ENCODE assay signal across 8 cellular contexts in the genomic region with DNA sequence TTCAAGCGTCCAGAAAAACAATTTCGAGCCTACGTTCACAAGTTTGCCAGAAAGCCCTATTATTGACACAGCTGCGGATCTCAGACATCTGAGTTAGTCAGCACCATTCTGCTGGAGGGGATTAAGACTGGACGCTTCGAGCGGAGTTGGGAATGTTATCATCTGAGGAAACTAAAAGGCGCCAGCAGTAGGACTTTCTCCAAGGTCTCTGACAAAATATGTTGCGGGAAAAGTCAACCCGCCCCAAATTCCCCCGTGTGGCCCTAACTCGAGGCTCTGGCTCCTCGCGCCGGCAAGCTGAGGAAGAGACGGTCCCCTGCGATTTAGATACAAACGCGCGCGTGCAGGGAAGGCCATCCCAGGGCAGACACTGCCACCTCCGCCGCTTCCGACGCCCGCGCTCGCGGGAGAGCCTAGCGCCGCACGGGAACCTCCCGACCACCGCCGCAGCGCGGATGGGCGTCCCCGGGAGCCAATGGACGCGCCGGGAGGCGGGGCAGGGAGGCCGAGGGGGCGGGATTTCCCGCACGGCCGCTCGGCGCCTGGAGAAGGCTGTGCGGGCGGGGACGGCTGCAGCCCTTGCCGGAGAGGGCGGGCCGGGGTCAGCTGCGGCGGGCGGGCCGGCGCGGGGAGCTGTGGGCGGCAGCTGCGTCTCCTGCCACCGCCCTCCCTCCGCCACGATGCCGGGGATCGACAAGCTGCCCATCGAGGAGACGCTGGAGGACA. TPM values are rescaled to one million over a fixed set of nuclear protein-coding genes. Genes with fewer than 3 reads are reported as not detected.
A peak's percentile ranks its signal among the peaks of the same experiment; 100 is the strongest.
DNase-seq lines count a peak whose midpoint lies in the region; ATAC-seq and TF ChIP-seq lines count a peak whose summit lies in the region.

A gene with protein sequence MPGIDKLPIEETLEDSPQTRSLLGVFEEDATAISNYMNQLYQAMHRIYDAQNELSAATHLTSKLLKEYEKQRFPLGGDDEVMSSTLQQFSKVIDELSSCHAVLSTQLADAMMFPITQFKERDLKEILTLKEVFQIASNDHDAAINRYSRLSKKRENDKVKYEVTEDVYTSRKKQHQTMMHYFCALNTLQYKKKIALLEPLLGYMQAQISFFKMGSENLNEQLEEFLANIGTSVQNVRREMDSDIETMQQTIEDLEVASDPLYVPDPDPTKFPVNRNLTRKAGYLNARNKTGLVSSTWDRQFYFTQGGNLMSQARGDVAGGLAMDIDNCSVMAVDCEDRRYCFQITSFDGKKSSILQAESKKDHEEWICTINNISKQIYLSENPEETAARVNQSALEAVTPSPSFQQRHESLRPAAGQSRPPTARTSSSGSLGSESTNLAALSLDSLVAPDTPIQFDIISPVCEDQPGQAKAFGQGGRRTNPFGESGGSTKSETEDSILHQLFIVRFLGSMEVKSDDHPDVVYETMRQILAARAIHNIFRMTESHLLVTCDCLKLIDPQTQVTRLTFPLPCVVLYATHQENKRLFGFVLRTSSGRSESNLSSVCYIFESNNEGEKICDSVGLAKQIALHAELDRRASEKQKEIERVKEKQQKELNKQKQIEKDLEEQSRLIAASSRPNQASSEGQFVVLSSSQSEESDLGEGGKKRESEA (plus strand): TSS at position 526 of the 726 bp plus-strand sequence. CDS start 155 bp downstream, at position 681.

- peak; percentile 88 for ATAC-seq in GM21576 (IDR thresholded peaks at IDR 0.05; ENCODE audit: unreplicated experiment)
- ATAC-seq in naive thymus-derived CD8-positive, alpha-beta T cell: peak; percentile 87 to 91
- ATAC-seq in stimulated activated naive B cell treated with anti-CD40 and anti-IgM and Interleukin-4, amounts not matched to agents 10 μg/mL and 1 μg/mL and 100 μg/mL, for 72 hours (replicated peaks): peak; percentile 93 to 94

- peak within 1 kb of the TSS; percentile 89 for H3K4me3 ChIP-seq in fibroblast of mammary gland (ENCODE audit: control insufficient read depth, low read depth, low read length)

- H3K27ac Mint-ChIP-seq in IgD-negative memory B cell: peak within 1 kb of the TSS; percentile 81 to 94 (median 92)
- peak within 1 kb of the TSS; percentile 85 for H3K27ac Mint-ChIP-seq in activated T-helper 2 cell treated with anti-CD3 and anti-CD28 coated beads, Interferon-gamma antibody, Interleukin-2, Interleukin-4, amounts not matched to agents 10 μg/mL and 5 μg/mL and 100 μg/mL, durations not matched to agents 14 hours and 24 hours and 36 hours
- peak within 1 kb of the TSS; percentile 40 to 94 (median 86) for H3K27ac Mint-ChIP-seq in naive thymus-derived CD8-positive, alpha-beta T cell
- H3K27ac Mint-ChIP-seq in stimulated activated naive B cell treated with anti-CD40 and anti-IgM and Interleukin-4, amounts not matched to agents 10 μg/mL and 1 μg/mL and 100 μg/mL, for 72 hours: peak within 1 kb of the TSS; percentile 85

- H3K4me1 Mint-ChIP-seq in IgD-negative memory B cell: peaks cover 16 to 29% (median 24%) of the 10 kb centered on the region in 3 donors
- H3K4me1 Mint-ChIP-seq in activated T-helper 2 cell treated with anti-CD3 and anti-CD28 coated beads, Interferon-gamma antibody, Interleukin-2, Interleukin-4, amounts not matched to agents 10 μg/mL and 5 μg/mL and 100 μg/mL, durations not matched to agents 14 hours and 24 hours and 36 hours (ENCODE audit: low read depth): peaks cover 33% of the 10 kb centered on the region
- H3K4me1 Mint-ChIP-seq in naive thymus-derived CD8-positive, alpha-beta T cell: peaks cover 7 to 41% (median 25%) of the 10 kb centered on the region in 4 donors
- H3K4me1 Mint-ChIP-seq in stimulated activated naive B cell treated with anti-CD40 and anti-IgM and Interleukin-4, amounts not matched to agents 10 μg/mL and 1 μg/mL and 100 μg/mL, for 72 hours: peaks cover 17 to 38% of the 10 kb centered on the region in 2 donors

- TF ChIP-seq CTCF in fibroblast of mammary gland (conservative IDR thresholded peaks at IDR 0.05; ENCODE audit: control insufficient read depth, insufficient read depth, low read depth, low read length): no peak

- intact Hi-C loops in activated T-helper 2 cell treated with anti-CD3 and anti-CD28 coated beads, Interferon-gamma antibody, Interleukin-2, Interleukin-4, amounts not matched to agents 10 μg/mL and 5 μg/mL and 100 μg/mL, durations not matched to agents 14 hours and 24 hours and 36 hours (cut with micrococcal nuclease): loop anchor here (5.0 to 10.0 kb wide), 4 partner anchors 60 to 530 kb away; partner anchors contain the start of genes IL17RD and SLMAP

- H3K4me3 Mint-ChIP-seq in IgD-negative memory B cell: peak within 1 kb of the TSS; percentile 92 to 98 (median 96)
- peak within 1 kb of the TSS; percentile 90 for H3K4me3 Mint-ChIP-seq in activated T-helper 2 cell treated with anti-CD3 and anti-CD28 coated beads, Interferon-gamma antibody, Interleukin-2, Interleukin-4, amounts not matched to agents 10 μg/mL and 5 μg/mL and 100 μg/mL, durations not matched to agents 14 hours and 24 hours and 36 hours (ENCODE audit: low read depth)
- H3K4me3 Mint-ChIP-seq in naive thymus-derived CD8-positive, alpha-beta T cell: peak within 1 kb of the TSS; percentile 88 to 95 (median 92)
- peak within 1 kb of the TSS; percentile 92 to 94 for H3K4me3 Mint-ChIP-seq in stimulated activated naive B cell treated with anti-CD40 and anti-IgM and Interleukin-4, amounts not matched to agents 10 μg/mL and 1 μg/mL and 100 μg/mL, for 72 hours

- H3K9me3 Mint-ChIP-seq in IgD-negative memory B cell: no peaks in the 10 kb centered on the region
- H3K9me3 Mint-ChIP-seq in activated T-helper 2 cell treated with anti-CD3 and anti-CD28 coated beads, Interferon-gamma antibody, Interleukin-2, Interleukin-4, amounts not matched to agents 10 μg/mL and 5 μg/mL and 100 μg/mL, durations not matched to agents 14 hours and 24 hours and 36 hours: no peaks in the 10 kb centered on the region
- no peaks in the 10 kb centered on the region for H3K9me3 Mint-ChIP-seq in naive thymus-derived CD8-positive, alpha-beta T cell
- no peaks in the 10 kb centered on the region for H3K9me3 Mint-ChIP-seq in stimulated activated naive B cell treated with anti-CD40 and anti-IgM and Interleukin-4, amounts not matched to agents 10 μg/mL and 1 μg/mL and 100 μg/mL, for 72 hours

- POLR2A ChIA-PET in naive thymus-derived CD8-positive, alpha-beta T cell (lab: Charles Lee): interaction anchor here (0.6 to 1.6 kb wide), 4 partner anchors 11 to 1079 kb away, joined by 3 to 7 read pairs (median 3); partner anchors contain the start of genes HTD2, PDE12 and RPP14

- no peaks in the 10 kb centered on the region for H3K27me3 Mint-ChIP-seq in IgD-negative memory B cell
- H3K27me3 Mint-ChIP-seq in activated T-helper 2 cell treated with anti-CD3 and anti-CD28 coated beads, Interferon-gamma antibody, Interleukin-2, Interleukin-4, amounts not matched to agents 10 μg/mL and 5 μg/mL and 100 μg/mL, durations not matched to agents 14 hours and 24 hours and 36 hours (ENCODE audit: low read depth): peaks cover 2% of the 10 kb centered on the region
- H3K27me3 Mint-ChIP-seq in naive thymus-derived CD8-positive, alpha-beta T cell: no peaks in the 10 kb centered on the region
- H3K27me3 Mint-ChIP-seq in stimulated activated naive B cell treated with anti-CD40 and anti-IgM and Interleukin-4, amounts not matched to agents 10 μg/mL and 1 μg/mL and 100 μg/mL, for 72 hours: no peaks in the 10 kb centered on the region

- no peaks in the 10 kb centered on the region for H3K36me3 Mint-ChIP-seq in IgD-negative memory B cell
- H3K36me3 Mint-ChIP-seq in activated T-helper 2 cell treated with anti-CD3 and anti-CD28 coated beads, Interferon-gamma antibody, Interleukin-2, Interleukin-4, amounts not matched to agents 10 μg/mL and 5 μg/mL and 100 μg/mL, durations not matched to agents 14 hours and 24 hours and 36 hours (ENCODE audit: low read depth): peaks cover 8% of the 10 kb centered on the region
- peaks cover 0 to 1% (median 0%) of the 10 kb centered on the region in 3 donors for H3K36me3 Mint-ChIP-seq in naive thymus-derived CD8-positive, alpha-beta T cell
- H3K36me3 Mint-ChIP-seq in stimulated activated naive B cell treated with anti-CD40 and anti-IgM and Interleukin-4, amounts not matched to agents 10 μg/mL and 1 μg/mL and 100 μg/mL, for 72 hours: peaks cover 2 to 3% of the 10 kb centered on the region in 2 donors

- DNase-seq in DMS79 treated with DMSO at 0.1 percent for 48 hours (lab: John Stamatoyannopoulos, UW) (peak; percentile 28), RPMI8226 (peak; percentile 95), fibroblast of mammary gland (ENCODE audit: low read depth) (peak; percentile 82)
- DNase-seq in activated T-helper 2 cell treated with anti-CD3 and anti-CD28 coated beads, Interferon-gamma antibody, Interleukin-2, Interleukin-4, amounts not matched to agents 10 μg/mL and 5 μg/mL and 100 μg/mL, durations not matched to agents 14 hours and 24 hours and 36 hours (ENCODE audit: low spot score): peak; percentile 90
- DNase-seq in naive thymus-derived CD8-positive, alpha-beta T cell: peak; percentile 75 to 90 (median 86)
- peak; percentile 92 for DNase-seq in stimulated activated naive B cell treated with anti-CD40 and anti-IgM and Interleukin-4, amounts not matched to agents 10 μg/mL and 1 μg/mL and 100 μg/mL, for 72 hours

RNA-seq across cellular contexts. Expression of the gene that starts here (rescaled TPM):
- polyA plus RNA-seq in IgD-negative memory B cell: 125 TPM
- 40.7 and 43.8 TPM in 2 replicates for total RNA-seq in activated T-helper 2 cell treated with anti-CD3 and anti-CD28 coated beads, Interferon-gamma antibody, Interleukin-2, Interleukin-4, amounts not matched to agents 10 μg/mL and 5 μg/mL and 100 μg/mL, durations not matched to agents 14 hours and 24 hours and 36 hours
- total RNA-seq in naive thymus-derived CD8-positive, alpha-beta T cell: 10 to 100 TPM; 34.7 to 36.2 TPM
- polyA plus RNA-seq in naive thymus-derived CD8-positive, alpha-beta T cell: 10 to 100 TPM; 42.3 to 49.3 (median 46.1) TPM

Comparison
In these comparisons a context has a peak if more than half of its experiments do, and no peak if none do; other contexts are left out.
1. Peak in every context shown above with its lines: DNase-seq, ATAC-seq and H3K4me3 ChIP-seq.
2. DNase-seq: peak in every context shown above with its lines; median percentile 95 in RPMI8226; 92 in stimulated activated naive B cell treated with anti-CD40 and anti-IgM and Interleukin-4, amounts not matched to agents 10 μg/mL and 1 μg/mL and 100 μg/mL, for 72 hours; 90 in activated T-helper 2 cell treated with anti-CD3 and anti-CD28 coated beads, Interferon-gamma antibody, Interleukin-2, Interleukin-4, amounts not matched to agents 10 μg/mL and 5 μg/mL and 100 μg/mL, durations not matched to agents 14 hours and 24 hours and 36 hours; 86 in naive thymus-derived CD8-positive, alpha-beta T cell; 82 in fibroblast of mammary gland; 28 in DMS79 treated with DMSO at 0.1 percent for 48 hours.